Comparison of ENCODE assay signal across 8 cellular contexts in genomic region chr1:101237229-101237837, GRCh38. TPM values are rescaled to one million over a fixed set of nuclear protein-coding genes. Genes with fewer than 3 reads are reported as not detected.
A peak's percentile ranks its signal among the peaks of the same experiment; 100 is the strongest.
DNase-seq lines count a peak whose midpoint lies in the region; ATAC-seq, FAIRE-seq and TF ChIP-seq lines count a peak whose summit lies in the region.

No MANE protein-coding gene starts in this region.

- H3K27me3 Mint-ChIP-seq in CD4-positive, alpha-beta memory T cell = no peaks in the 10 kb centered on the region
- H3K27me3 Mint-ChIP-seq in activated CD8-positive, alpha-beta T cell treated with anti-CD3 and anti-CD28 coated beads, Interleukin-2, amount 10 ng/mL, durations not matched to agents 7 days and 5 days (ENCODE audit: low read depth) = no peaks in the 10 kb centered on the region
- H3K27me3 Mint-ChIP-seq in osteocyte (ENCODE audit: unreplicated experiment) = peaks cover 45% of the 10 kb centered on the region

- peak overlapping the region; percentile 90 for H3K27ac ChIP-seq in CD4-positive, alpha-beta memory T cell (ENCODE audit: low read depth, low read length)

- POLR2A ChIA-PET in CD4-positive, alpha-beta memory T cell (lab: Charles Lee; ENCODE audit: partially characterized antibody) = interaction anchor here (0.6 to 25.2 kb wide), 44 partner anchors 9 to 341 kb away, joined by 3 to 955 read pairs (median 8); partner anchors contain the start of genes DPH5, EXTL2 and SLC30A7
- POLR2A ChIA-PET in HEK293T (lab: Yijun Ruan, JAX) = interaction anchor here (1.0 kb wide), 1 partner anchor 44 kb away, joined by 3 read pairs; no protein-coding TSS in a partner anchor
- POLR2A ChIA-PET in activated CD8-positive, alpha-beta T cell treated with anti-CD3 and anti-CD28 coated beads, Interleukin-2, amount 10 ng/mL, durations not matched to agents 7 days and 5 days (lab: Charles Lee) = interaction anchor here (0.5 to 6.9 kb wide), 28 partner anchors 10 to 314 kb away, joined by 3 to 89 read pairs (median 6); partner anchors contain the start of gene DPH5

- no peaks in the 10 kb centered on the region for H3K9me3 ChIP-seq in CD4-positive, alpha-beta memory T cell (ENCODE audit: control insufficient read depth in 1 of 2, low read length in 2 of 2)

- peaks cover 0 to 9% (median 0%) of the 10 kb centered on the region in 8 donors for H3K9me3 Mint-ChIP-seq in CD4-positive, alpha-beta memory T cell
- no peaks in the 10 kb centered on the region for H3K9me3 Mint-ChIP-seq in activated CD8-positive, alpha-beta T cell treated with anti-CD3 and anti-CD28 coated beads, Interleukin-2, amount 10 ng/mL, durations not matched to agents 7 days and 5 days (ENCODE audit: insufficient read depth)
- H3K9me3 Mint-ChIP-seq in osteocyte (ENCODE audit: unreplicated experiment) = no peaks in the 10 kb centered on the region

- peak; percentile 34 to 52 (median 43) for DNase-seq in CD4-positive, alpha-beta memory T cell
- DNase-seq in HEK293T (ENCODE audit: extremely low spot score) (no peak), fibroblast of mammary gland (ENCODE audit: low read depth) (peak; percentile 96), osteocyte (ENCODE audit: extremely low spot score, unreplicated experiment) (no peak), GM19239 (ENCODE audit: insufficient read length, low spot score) (no peak)
- DNase-seq in activated CD8-positive, alpha-beta T cell treated with anti-CD3 and anti-CD28 coated beads, Interleukin-2, amount 10 ng/mL, durations not matched to agents 7 days and 5 days = peak; percentile 39

- H3K4me3 Mint-ChIP-seq in CD4-positive, alpha-beta memory T cell = peak overlapping the region; percentile 96 to 100 (median 98)
- peak overlapping the region; percentile 98 for H3K4me3 Mint-ChIP-seq in activated CD8-positive, alpha-beta T cell treated with anti-CD3 and anti-CD28 coated beads, Interleukin-2, amount 10 ng/mL, durations not matched to agents 7 days and 5 days
- peak overlapping the region; percentile 86 for H3K4me3 Mint-ChIP-seq in osteocyte (ENCODE audit: unreplicated experiment)

- no peaks in the 10 kb centered on the region for H3K27me3 ChIP-seq in CD4-positive, alpha-beta memory T cell (ENCODE audit: insufficient read depth, low read length)

- TF ChIP-seq CTCF in fibroblast of mammary gland (conservative IDR thresholded peaks at IDR 0.05; ENCODE audit: control insufficient read depth, insufficient read depth, low read depth, low read length) (no peak), osteocyte (IDR thresholded peaks at IDR 0.05) (peak; percentile 10)

- no peak for FAIRE-seq in GM19239 (lab: Jason Lieb, UNC)

- H3K4me1 Mint-ChIP-seq in CD4-positive, alpha-beta memory T cell = peaks cover 36 to 91% (median 51%) of the 10 kb centered on the region in 4 donors
- H3K4me1 Mint-ChIP-seq in activated CD8-positive, alpha-beta T cell treated with anti-CD3 and anti-CD28 coated beads, Interleukin-2, amount 10 ng/mL, durations not matched to agents 7 days and 5 days (ENCODE audit: low read depth) = peaks cover 66% of the 10 kb centered on the region
- peaks cover 30% of the 10 kb centered on the region for H3K4me1 Mint-ChIP-seq in osteocyte (ENCODE audit: unreplicated experiment)

- H3K27ac Mint-ChIP-seq in CD4-positive, alpha-beta memory T cell = peak overlapping the region; percentile 97 to 100 (median 98)
- peak overlapping the region; percentile 96 for H3K27ac Mint-ChIP-seq in activated CD8-positive, alpha-beta T cell treated with anti-CD3 and anti-CD28 coated beads, Interleukin-2, amount 10 ng/mL, durations not matched to agents 7 days and 5 days
- H3K27ac Mint-ChIP-seq in osteocyte (ENCODE audit: unreplicated experiment) = no peak overlapping the region

- H3K4me3 ChIP-seq in CD4-positive, alpha-beta memory T cell (ENCODE audit: low read length in 2 of 2) = peak overlapping the region; percentile 86 to 97
- H3K4me3 ChIP-seq in fibroblast of mammary gland (ENCODE audit: control insufficient read depth, low read depth, low read length) = peak overlapping the region; percentile 67

- peaks cover 63% of the 10 kb centered on the region for H3K4me1 ChIP-seq in CD4-positive, alpha-beta memory T cell (ENCODE audit: insufficient read depth, low read length)

- intact Hi-C loops in CD4-positive, alpha-beta memory T cell (cut with micrococcal nuclease) = loop anchor here (2.0 kb wide), 1 partner anchor 233 kb away; no protein-coding TSS in a partner anchor

- CTCF ChIA-PET in CD4-positive, alpha-beta memory T cell (lab: Charles Lee; ENCODE audit: partially characterized antibody) = interaction anchor here (0.8 to 17.2 kb wide), 13 partner anchors 15 to 313 kb away, joined by 3 to 442 read pairs (median 18); no protein-coding TSS in a partner anchor
- CTCF ChIA-PET in HEK293T (lab: Yijun Ruan, JAX) = interaction anchor here (1.4 kb wide), 1 partner anchor 98 kb away, joined by 6 read pairs; no protein-coding TSS in a partner anchor
- CTCF ChIA-PET in activated CD8-positive, alpha-beta T cell treated with anti-CD3 and anti-CD28 coated beads, Interleukin-2, amount 10 ng/mL, durations not matched to agents 7 days and 5 days (lab: Charles Lee) = interaction anchor here (1.2 to 9.4 kb wide), 9 partner anchors 11 to 774 kb away, joined by 3 to 165 read pairs (median 20); partner anchors contain the start of gene DPH5

- ATAC-seq in activated CD8-positive, alpha-beta T cell treated with anti-CD3 and anti-CD28 coated beads, Interleukin-2, amount 10 ng/mL, durations not matched to agents 7 days and 5 days = no peak
- ATAC-seq in GM19452 (IDR thresholded peaks at IDR 0.05; ENCODE audit: unreplicated experiment) (no peak), HG03342 (IDR thresholded peaks at IDR 0.05; ENCODE audit: unreplicated experiment) (no peak)

- peaks cover 35% of the 10 kb centered on the region for H3K36me3 ChIP-seq in CD4-positive, alpha-beta memory T cell (ENCODE audit: insufficient read depth, low read length)

- peaks cover 56 to 70% of the 10 kb centered on the region in 2 donors for H3K36me3 Mint-ChIP-seq in CD4-positive, alpha-beta memory T cell
- peaks cover 57% of the 10 kb centered on the region for H3K36me3 Mint-ChIP-seq in activated CD8-positive, alpha-beta T cell treated with anti-CD3 and anti-CD28 coated beads, Interleukin-2, amount 10 ng/mL, durations not matched to agents 7 days and 5 days (ENCODE audit: low read depth)
- no peaks in the 10 kb centered on the region for H3K36me3 Mint-ChIP-seq in osteocyte (ENCODE audit: unreplicated experiment)

TF ChIP-seq in HEK293T, 16 proteins besides CTCF, POLR2A, EP300 and RAD21:
- TF ChIP-seq FOXM1 (IDR thresholded peaks at IDR 0.05; ENCODE audit: borderline replicate concordance) = no peak
- TF ChIP-seq PKNOX1 (IDR thresholded peaks at IDR 0.05) = peak; percentile 80
- TF ChIP-seq L3MBTL2 (conservative IDR thresholded peaks at IDR 0.05) = no peak; the same call in 1 of the 2 replicates

RNA-seq across cellular contexts. Expression of gene S1PR1, which starts 0.5 kb away (rescaled TPM):
- 100 to 1,000 TPM; 363 to 366 TPM for total RNA-seq in CD4-positive, alpha-beta memory T cell
- 100 to 1,000 TPM; 277 to 320 TPM for polyA plus RNA-seq in CD4-positive, alpha-beta memory T cell
- total RNA-seq in activated CD8-positive, alpha-beta T cell treated with anti-CD3 and anti-CD28 coated beads, Interleukin-2, amount 10 ng/mL, durations not matched to agents 7 days and 5 days = 10 to 100 TPM; 72.8 to 76.5 TPM
- total RNA-seq in osteocyte = 0.31 TPM in 1 of 2 replicates, not detected in the other

Comparison
In these comparisons a context has a peak if more than half of its experiments do, and no peak if none do; other contexts are left out.
1. DNase-seq: peak in CD4-positive, alpha-beta memory T cell (5 of 5), activated CD8-positive, alpha-beta T cell treated with anti-CD3 and anti-CD28 coated beads, Interleukin-2, amount 10 ng/mL, durations not matched to agents 7 days and 5 days (single experiment) and fibroblast of mammary gland (single experiment); none in HEK293T (single experiment), osteocyte (single experiment) and GM19239 (single experiment).
2. RNA of gene S1PR1, which starts 0.5 kb away (total RNA-seq): 363 to 366 TPM in CD4-positive, alpha-beta memory T cell and 72.8 to 76.5 TPM in activated CD8-positive, alpha-beta T cell treated with anti-CD3 and anti-CD28 coated beads, Interleukin-2, amount 10 ng/mL, durations not matched to agents 7 days and 5 days; 0.31 TPM in osteocyte; every median in the first group is over 10 times any median in the second.
3. Peak in every context shown above with its lines, with median percentiles within 50 percentile points of each other: H3K4me3 Mint-ChIP-seq.